Comparison of ENCODE assay signal across 9 cellular contexts in genomic region chr7:137127058-137127457, GRCh38.
"Had no signal": no experiment of that assay in that cellular context is flagged by ENCODE, and none has a peak within 500 bp of the region (broad histone marks: within the 10 kb centered on the region; RNA-seq: fewer than 3 reads in every experiment).

No MANE protein-coding gene starts in this region.

- H3K4me3 ChIP-seq: GM23338 had no signal

- H3K27ac Mint-ChIP-seq: GM23338, H9 had no signal

- H2AFZ ChIP-seq: GM23338 had no signal

- H3K4me2 ChIP-seq: GM23338, KMS-11 had no signal

- H3K27ac ChIP-seq: HL-60, KMS-11 had no signal

- DNase-seq: H9, Karpas-422, KBM-7 had no signal

- H3K9ac ChIP-seq: KMS-11 had no signal

- H3K9me3 Mint-ChIP-seq: GM23338, H9 had no signal

- ATAC-seq: GM23338, HepG2 had no signal

- FAIRE-seq: H1, H54, HepG2 had no signal

- H3K4me1 Mint-ChIP-seq: GM23338, H9 had no signal

- H3K4me3 Mint-ChIP-seq: GM23338, H9 had no signal
